ENCODE assay signal across 9 cellular contexts in the genomic region with DNA sequence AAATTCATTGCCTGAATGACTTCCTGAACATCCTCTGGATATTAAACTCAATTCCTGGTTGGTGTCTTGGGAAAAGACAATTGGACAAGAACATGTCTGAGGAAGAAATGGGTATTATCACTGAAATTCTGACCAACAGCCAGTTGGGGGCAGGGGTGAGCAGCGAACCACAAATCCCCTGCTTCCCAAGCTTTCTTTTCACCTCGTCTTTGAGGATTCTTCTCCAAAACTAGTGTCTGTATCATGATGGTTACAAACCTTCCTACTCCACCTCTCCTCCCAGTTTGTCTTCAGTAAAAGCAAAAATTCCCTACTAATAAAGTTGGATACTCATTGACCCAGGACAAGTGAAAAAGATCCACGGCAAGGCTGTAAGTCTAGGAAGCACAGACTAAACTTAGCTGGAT. TPM values are rescaled to one million over a fixed set of nuclear protein-coding genes. Genes with fewer than 3 reads are reported as not detected.
DNase-seq lines count a peak whose midpoint lies in the region; FAIRE-seq and TF ChIP-seq lines count a peak whose summit lies in the region.
"Had no signal": no experiment of that assay in that cellular context is flagged by ENCODE, and none has a peak within 500 bp of the region (broad histone marks: within the 10 kb centered on the region; RNA-seq: fewer than 3 reads in every experiment).

No MANE protein-coding gene starts in this region.

- H3K36me3 ChIP-seq in left ventricle myocardium inferior (no peaks in the 10 kb centered on the region), stomach (no peaks in the 10 kb centered on the region), MG63 (no peaks in the 10 kb centered on the region)
- H3K36me3 ChIP-seq: SJSA1 had no signal

- DNase-seq in D721Med (ENCODE audit: insufficient read length, low spot score) (no peak), HK-2 (ENCODE audit: unreplicated experiment) (peak; percentile 18), left ventricle myocardium inferior (no peak), stomach (peak; percentile 37), RKO (ENCODE audit: low spot score) (no peak), MG63 (no peak), DMS114 treated with DMSO at 0.1 percent for 48 hours (lab: John Stamatoyannopoulos, UW; ENCODE audit: unreplicated experiment) (no peak)

- no peak for TF ChIP-seq EP300 in stomach (IDR thresholded peaks at IDR 0.05)

- no peak for FAIRE-seq in D721Med (lab: Jason Lieb, UNC)

- H3K4me3 ChIP-seq in left ventricle myocardium inferior: no peak overlapping the region
- no peak overlapping the region for H3K4me3 ChIP-seq in stomach
- no peak overlapping the region for H3K4me3 ChIP-seq in MG63
- H3K4me3 ChIP-seq: SJSA1 had no signal

- no peak overlapping the region for H3K27ac ChIP-seq in VCaP
- no peak overlapping the region for H3K27ac ChIP-seq in left ventricle myocardium inferior (replicated peaks)
- no peak overlapping the region for H3K27ac ChIP-seq in stomach
- H3K27ac ChIP-seq: SJSA1 had no signal

- peak; percentile 46 for TF ChIP-seq CTCF in D721Med (IDR thresholded peaks at IDR 0.05; ENCODE audit: insufficient read depth, missing control alignments)
- peak; percentile 81 for TF ChIP-seq CTCF in VCaP (conservative IDR thresholded peaks at IDR 0.05)
- TF ChIP-seq CTCF in left ventricle myocardium inferior (IDR thresholded peaks at IDR 0.05; ENCODE audit: borderline replicate concordance): peak; percentile 70
- TF ChIP-seq CTCF in stomach (IDR thresholded peaks at IDR 0.05): peak in 5 of 7 experiments; percentile 17 to 59 (median 44)

- WGBS in stomach, 5 donors: 31 to 38% (median 32%) methylated on average over 3 of the region's 3 CpGs

- no peak for TF ChIP-seq POLR2A in stomach (IDR thresholded peaks at IDR 0.05)

- H3K4me1 ChIP-seq in left ventricle myocardium inferior (peaks cover 32% of the 10 kb centered on the region), stomach (peaks cover 0 to 24% (median 18%) of the 10 kb centered on the region in 4 donors)
- H3K4me1 ChIP-seq: SJSA1 had no signal

- no peaks in the 10 kb centered on the region for H3K9me3 ChIP-seq in left ventricle myocardium inferior (replicated peaks)
- no peaks in the 10 kb centered on the region for H3K9me3 ChIP-seq in stomach
- H3K9me3 ChIP-seq in MG63: no peaks in the 10 kb centered on the region
- H3K9me3 ChIP-seq: SJSA1 had no signal

- H3K27me3 ChIP-seq in left ventricle myocardium inferior (ENCODE audit: low read depth) (no peaks in the 10 kb centered on the region), stomach (no peaks in the 10 kb centered on the region), MG63 (no peaks in the 10 kb centered on the region)
- H3K27me3 ChIP-seq: SJSA1 had no signal

- intact Hi-C loops in left ventricle myocardium inferior (cut with micrococcal nuclease) (loop anchor here (5.0 kb wide), 2 partner anchors 237 to 387 kb away; no protein-coding TSS in a partner anchor), stomach (cut with DNase I; ENCODE audit: low total_unique reads) (loop anchor here (10.0 kb wide), 1 partner anchor 380 kb away; no protein-coding TSS in a partner anchor)

RNA-seq across cellular contexts. Expression of gene WDR1, which starts 48.3 kb away (rescaled TPM):
- total RNA-seq in left ventricle myocardium inferior (157 TPM), stomach (100 to 1,000 TPM in 3 of 5 donors, 10 to 100 TPM in 2; 52.4 to 167 (median 104) TPM)
- polyA plus RNA-seq in stomach: 100 to 1,000 TPM in 2 of 3 donors, 10 to 100 TPM in 1; 91.2 to 145 (median 115) TPM
- 181 and 237 TPM in 2 replicates for total RNA-seq in MG63 (2014; rRNA removed; shearing (Covaris generic); ENCODE audit: low replicate concordance)

Comparison
In these comparisons a context has a peak if more than half of its experiments do, and no peak if none do; other contexts are left out.
1. DNase-seq: peak in HK-2 (single experiment) and stomach (single experiment); none in D721Med (single experiment), left ventricle myocardium inferior (single experiment), RKO (single experiment), MG63 (single experiment) and DMS114 treated with DMSO at 0.1 percent for 48 hours (single experiment).
2. Peak in every context shown above with its lines, with median percentiles within 50 percentile points of each other: CTCF ChIP-seq.